In genomic region chr22:30245985-30246901, GRCh38 we compare ENCODE assay signal across 9 cellular contexts. TPM values are rescaled to one million over a fixed set of nuclear protein-coding genes. Genes with fewer than 3 reads are reported as not detected.
A peak's percentile ranks its signal among the peaks of the same experiment; 100 is the strongest.
DNase-seq lines count a peak whose midpoint lies in the region; ATAC-seq and TF ChIP-seq lines count a peak whose summit lies in the region.
"Had no signal": no experiment of that assay in that cellular context is flagged by ENCODE, and none has a peak within 500 bp of the region (broad histone marks: within the 10 kb centered on the region; RNA-seq: fewer than 3 reads in every experiment).

LIF (minus strand) TSS chr22:30246759; CDS start chr22:30246695, 64 bp downstream.

- no peak for TF ChIP-seq EP300 in esophagus muscularis mucosa (IDR thresholded peaks at IDR 0.05)

- peaks cover 10 to 30% of the 10 kb centered on the region in 2 donors for H3K27me3 Mint-ChIP-seq in CD8-positive, alpha-beta memory T cell
- peaks cover 3% of the 10 kb centered on the region for H3K27me3 Mint-ChIP-seq in activated CD8-positive, alpha-beta memory T cell treated with anti-CD3 and anti-CD28 coated beads, Interleukin-2, amount 10 ng/mL, durations not matched to agents 7 days and 5 days
- H3K27me3 Mint-ChIP-seq in natural killer cell (ENCODE audit: low read depth in 2 of 2), result peaks cover 31 to 39% of the 10 kb centered on the region in 2 donors

- intact Hi-C loops in esophagus muscularis mucosa (cut with DNase I), result no loop called here
- intact Hi-C loops in natural killer cell (cut with micrococcal nuclease), result loop anchor here (5.0 kb wide), 1 partner anchor 41 kb away; the partner anchor contains the start of gene CASTOR1

- no peaks in the 10 kb centered on the region for H3K9me3 ChIP-seq in CD8-positive, alpha-beta memory T cell (ENCODE audit: low read length)
- H3K9me3 ChIP-seq in MM.1S (replicated peaks; ENCODE audit: insufficient read depth, low read length) (no peaks in the 10 kb centered on the region), esophagus muscularis mucosa (no peaks in the 10 kb centered on the region)

- no peaks in the 10 kb centered on the region for H3K79me2 ChIP-seq in MM.1S (ENCODE audit: low read length)

- H3K4me1 ChIP-seq in CD8-positive, alpha-beta memory T cell (ENCODE audit: insufficient read depth, low read length), result peaks cover 19% of the 10 kb centered on the region
- no peaks in the 10 kb centered on the region; the same call in 1 of the 2 replicates for H3K4me1 ChIP-seq in MM.1S (ENCODE audit: low read length)
- H3K4me1 ChIP-seq in esophagus muscularis mucosa, result peaks cover 14 to 42% (median 36%) of the 10 kb centered on the region in 4 donors
- no peaks in the 10 kb centered on the region for H3K4me1 ChIP-seq in urinary bladder (ENCODE audit: insufficient read depth)

- H3K4me3 Mint-ChIP-seq in CD8-positive, alpha-beta memory T cell, result peak within 1 kb of the TSS; percentile 78 to 92 (median 84)
- H3K4me3 Mint-ChIP-seq in activated CD8-positive, alpha-beta memory T cell treated with anti-CD3 and anti-CD28 coated beads, Interleukin-2, amount 10 ng/mL, durations not matched to agents 7 days and 5 days, result peak within 1 kb of the TSS; percentile 92
- peak within 1 kb of the TSS; percentile 92 for H3K4me3 Mint-ChIP-seq in natural killer cell

- peak within 1 kb of the TSS in 4 of 8 donors; percentile 5 to 88 (median 60) for H3K27ac Mint-ChIP-seq in CD8-positive, alpha-beta memory T cell
- H3K27ac Mint-ChIP-seq in activated CD8-positive, alpha-beta memory T cell treated with anti-CD3 and anti-CD28 coated beads, Interleukin-2, amount 10 ng/mL, durations not matched to agents 7 days and 5 days, result peak within 1 kb of the TSS; percentile 95
- H3K27ac Mint-ChIP-seq in natural killer cell, result peak within 1 kb of the TSS in 1 of 2 donors; percentile 83

- no peaks in the 10 kb centered on the region for H3F3A ChIP-seq in MM.1S (ENCODE audit: insufficient read depth, low read length)

- CTCF ChIA-PET in CD8-positive, alpha-beta memory T cell (lab: Charles Lee), result interaction anchor here (1.0 kb wide), 1 partner anchor 42 kb away, joined by 3 read pairs; no protein-coding TSS in a partner anchor
- CTCF ChIA-PET in activated CD8-positive, alpha-beta memory T cell treated with anti-CD3 and anti-CD28 coated beads, Interleukin-2, amount 10 ng/mL, durations not matched to agents 7 days and 5 days (lab: Charles Lee), result interaction anchor here (0.8 to 3.1 kb wide), 8 partner anchors 9 to 138 kb away, joined by 3 to 23 read pairs (median 5); no protein-coding TSS in a partner anchor

- 2% methylated on average over 37 of the region's 65 CpGs for WGBS in esophagus muscularis mucosa
- WGBS in urinary bladder, result 2% methylated on average over 65 of the region's 65 CpGs

- H3K36me3 ChIP-seq in CD8-positive, alpha-beta memory T cell (ENCODE audit: insufficient read depth, low read length), result no peaks in the 10 kb centered on the region
- H3K36me3 ChIP-seq in MM.1S (replicated peaks; ENCODE audit: insufficient read depth, low read length) (no peaks in the 10 kb centered on the region), esophagus muscularis mucosa (no peaks in the 10 kb centered on the region), urinary bladder (ENCODE audit: insufficient read depth) (no peaks in the 10 kb centered on the region)

- no peak for TF ChIP-seq POLR2A in esophagus muscularis mucosa (IDR thresholded peaks at IDR 0.05; ENCODE audit: low read depth)

- peak within 1 kb of the TSS; percentile 91 for H2AFZ ChIP-seq in MM.1S (ENCODE audit: low read length)

- peak within 1 kb of the TSS; percentile 97 for H3K4me2 ChIP-seq in MM.1S (ENCODE audit: low read depth, low read length)
- H3K4me2 ChIP-seq: KMS-11 had no signal

- peak in 4 of 5 donors; percentile 28 to 52 (median 36) for DNase-seq in CD8-positive, alpha-beta memory T cell
- peak; percentile 18 for DNase-seq in MM.1S
- DNase-seq in activated CD8-positive, alpha-beta memory T cell treated with anti-CD3 and anti-CD28 coated beads, Interleukin-2, amount 10 ng/mL, durations not matched to agents 7 days and 5 days, result peak; percentile 71
- no peak for DNase-seq in esophagus muscularis mucosa (ENCODE audit: extremely low spot score)
- DNase-seq in natural killer cell, result peak; percentile 46
- no peak for DNase-seq in NCI-H526 treated with DMSO at 0.1 percent for 48 hours (lab: John Stamatoyannopoulos, UW)

- H3K9me2 ChIP-seq in MM.1S (replicated peaks; ENCODE audit: insufficient read depth, low read length), result no peaks in the 10 kb centered on the region

- H3K27ac ChIP-seq in CD8-positive, alpha-beta memory T cell (ENCODE audit: low read depth, low read length), result no peak within 1 kb of the TSS
- H3K27ac ChIP-seq in MM.1S (ENCODE audit: low read length) (no peak within 1 kb of the TSS), esophagus muscularis mucosa (replicated peaks in 1 of 4) (peak within 1 kb of the TSS; percentile 23 to 48 (median 34)), urinary bladder (ENCODE audit: low read depth) (peak within 1 kb of the TSS; percentile 30)
- H3K27ac ChIP-seq: KMS-11 had no signal

- H3K9me3 Mint-ChIP-seq in CD8-positive, alpha-beta memory T cell, result no peaks in the 10 kb centered on the region
- no peaks in the 10 kb centered on the region for H3K9me3 Mint-ChIP-seq in activated CD8-positive, alpha-beta memory T cell treated with anti-CD3 and anti-CD28 coated beads, Interleukin-2, amount 10 ng/mL, durations not matched to agents 7 days and 5 days (ENCODE audit: low read depth)
- no peaks in the 10 kb centered on the region for H3K9me3 Mint-ChIP-seq in natural killer cell

- H3K36me3 Mint-ChIP-seq in CD8-positive, alpha-beta memory T cell, result no peaks in the 10 kb centered on the region
- peaks cover 38% of the 10 kb centered on the region for H3K36me3 Mint-ChIP-seq in activated CD8-positive, alpha-beta memory T cell treated with anti-CD3 and anti-CD28 coated beads, Interleukin-2, amount 10 ng/mL, durations not matched to agents 7 days and 5 days
- H3K36me3 Mint-ChIP-seq in natural killer cell, result no peaks in the 10 kb centered on the region

- peaks cover 19 to 31% (median 21%) of the 10 kb centered on the region in 3 donors for H3K4me1 Mint-ChIP-seq in CD8-positive, alpha-beta memory T cell
- peaks cover 76% of the 10 kb centered on the region for H3K4me1 Mint-ChIP-seq in activated CD8-positive, alpha-beta memory T cell treated with anti-CD3 and anti-CD28 coated beads, Interleukin-2, amount 10 ng/mL, durations not matched to agents 7 days and 5 days
- H3K4me1 Mint-ChIP-seq in natural killer cell, result peaks cover 21 to 38% of the 10 kb centered on the region in 2 donors

- peak; percentile 20 for TF ChIP-seq CTCF in MM.1S (IDR thresholded peaks at IDR 0.05; ENCODE audit: low read length)
- peak in 1 of 3 experiments; percentile 9 for TF ChIP-seq CTCF in esophagus muscularis mucosa (IDR thresholded peaks at IDR 0.05)
- peak; percentile 41 for TF ChIP-seq CTCF in natural killer cell (IDR thresholded peaks at IDR 0.05)

- no peaks in the 10 kb centered on the region for H3K27me3 ChIP-seq in CD8-positive, alpha-beta memory T cell (ENCODE audit: insufficient read depth, low read length, poor library complexity, severe bottlenecking)
- H3K27me3 ChIP-seq in MM.1S (replicated peaks; ENCODE audit: insufficient read depth, low read length) (peaks cover 84% of the 10 kb centered on the region), esophagus muscularis mucosa (peaks cover 0 to 77% (median 10%) of the 10 kb centered on the region in 4 donors)

- peaks cover 3% of the 10 kb centered on the region; the same call in 1 of the 2 replicates for H4K20me1 ChIP-seq in MM.1S (ENCODE audit: insufficient read depth, low read length)

- peak within 1 kb of the TSS; percentile 49 for H3K4me3 ChIP-seq in CD8-positive, alpha-beta memory T cell (ENCODE audit: low read length)
- H3K4me3 ChIP-seq in MM.1S (ENCODE audit: low read length), result peak within 1 kb of the TSS; percentile 65
- peak within 1 kb of the TSS; percentile 52 to 63 (median 53) for H3K4me3 ChIP-seq in esophagus muscularis mucosa
- peak within 1 kb of the TSS; percentile 35 for H3K4me3 ChIP-seq in urinary bladder (ENCODE audit: low read depth, low read length)

- H3K9ac ChIP-seq in MM.1S (ENCODE audit: low read length), result no peak within 1 kb of the TSS
- H3K9ac ChIP-seq: KMS-11 had no signal

- ATAC-seq in activated CD8-positive, alpha-beta memory T cell treated with anti-CD3 and anti-CD28 coated beads, Interleukin-2, amount 10 ng/mL, durations not matched to agents 7 days and 5 days, result peak; percentile 74
- ATAC-seq in natural killer cell (peak; percentile 80 to 93 (median 85)), GM21737 (IDR thresholded peaks at IDR 0.05; ENCODE audit: unreplicated experiment) (no peak)

- POLR2A ChIA-PET in CD8-positive, alpha-beta memory T cell (lab: Charles Lee), result no interaction called here

RNA-seq across cellular contexts. Expression of gene LIF, which starts in this region (rescaled TPM):
- 10 to 100 TPM; 87.5 to 88.6 TPM for total RNA-seq in CD8-positive, alpha-beta memory T cell
- not detected for polyA plus RNA-seq in CD8-positive, alpha-beta memory T cell
- 100 to 1,000 TPM; 107 to 304 TPM for total RNA-seq in activated CD8-positive, alpha-beta memory T cell treated with anti-CD3 and anti-CD28 coated beads, Interleukin-2, amount 10 ng/mL, durations not matched to agents 7 days and 5 days
- total RNA-seq in esophagus muscularis mucosa, result 1 to 10 TPM in 2 of 4 donors, under 1 TPM in 2; 0.19 to 4.8 (median 1.6) TPM
- total RNA-seq in natural killer cell, result 1 to 10 TPM; 2.0 to 2.7 (median 2.6) TPM
- total RNA-seq in urinary bladder, result 4.8 TPM
- polyA plus RNA-seq in urinary bladder, result 1.1 TPM

Comparison
In these comparisons a context has a peak if more than half of its experiments do, and no peak if none do; other contexts are left out.
1. RNA of gene LIF (total RNA-seq): 107 to 304 TPM in activated CD8-positive, alpha-beta memory T cell treated with anti-CD3 and anti-CD28 coated beads, Interleukin-2, amount 10 ng/mL, durations not matched to agents 7 days and 5 days and 87.5 to 88.6 TPM in CD8-positive, alpha-beta memory T cell; 4.8 TPM in urinary bladder (single experiment), 2.0 to 2.7 TPM in natural killer cell and 0.19 to 4.8 TPM in esophagus muscularis mucosa; every median in the first group is over 10 times any median in the second.
2. DNase-seq: peak in CD8-positive, alpha-beta memory T cell (4 of 5), MM.1S (single experiment), activated CD8-positive, alpha-beta memory T cell treated with anti-CD3 and anti-CD28 coated beads, Interleukin-2, amount 10 ng/mL, durations not matched to agents 7 days and 5 days (single experiment) and natural killer cell (single experiment); none in esophagus muscularis mucosa (single experiment) and NCI-H526 treated with DMSO at 0.1 percent for 48 hours (single experiment).
3. H3K27ac ChIP-seq: peak in esophagus muscularis mucosa (4 of 4) and urinary bladder (single experiment); none in CD8-positive, alpha-beta memory T cell (single experiment) and MM.1S (single experiment).
4. Peak in every context shown above with its lines, with median percentiles within 50 percentile points of each other: H3K4me3 ChIP-seq and H3K4me3 Mint-ChIP-seq.